3 cellular contexts compared by ENCODE assay signal in genomic region chr22:43652845-43653244, GRCh38.
"Had no signal": no experiment of that assay in that cellular context is flagged by ENCODE, and none has a peak within 500 bp of the region (broad histone marks: within the 10 kb centered on the region; RNA-seq: fewer than 3 reads in every experiment).

No MANE protein-coding gene starts in this region.

- H3K4me3 ChIP-seq: GM12878 had no signal

- ATAC-seq: GM12878 had no signal

- DNase-seq: GDM1, GF-D8 had no signal
